Comparison of ENCODE assay signal across 18 cellular contexts in genomic region chr16:77683845-77684526, GRCh38. TPM values are rescaled to one million over a fixed set of nuclear protein-coding genes. Genes with fewer than 3 reads are reported as not detected.
DNase-seq lines count a peak whose midpoint lies in the region; ATAC-seq and TF ChIP-seq lines count a peak whose summit lies in the region.
"Had no signal": no experiment of that assay in that cellular context is flagged by ENCODE, and none has a peak within 500 bp of the region (broad histone marks: within the 10 kb centered on the region; RNA-seq: fewer than 3 reads in every experiment).

No MANE protein-coding gene starts in this region.

- H3K27ac ChIP-seq in mesenchymal stem cell (ENCODE audit: low read length, poor library complexity, severe bottlenecking), result no peak overlapping the region
- H3K27ac ChIP-seq: right atrium auricular region, SJSA1, tibial nerve had no signal

- no peak overlapping the region for H2BK5ac ChIP-seq in mesenchymal stem cell (ENCODE audit: low read depth, low read length, poor library complexity, severe bottlenecking)

- H3K4me2 ChIP-seq in mesenchymal stem cell (ENCODE audit: low read length, poor library complexity, severe bottlenecking), result no peak overlapping the region
- H3K4me2 ChIP-seq: GM23338 had no signal

- H4K91ac ChIP-seq in mesenchymal stem cell (ENCODE audit: low read length), result no peak overlapping the region

- H4K8ac ChIP-seq in mesenchymal stem cell (ENCODE audit: low read length), result no peak overlapping the region

- no peak for TF ChIP-seq CTCF in NB4 (IDR thresholded peaks at IDR 0.05; ENCODE audit: low read depth, low read length)

- no peak overlapping the region for H2AFZ ChIP-seq in mesenchymal stem cell (ENCODE audit: low read depth, low read length)
- H2AFZ ChIP-seq: GM23338 had no signal

- no peaks in the 10 kb centered on the region for H3K9me3 ChIP-seq in mesenchymal stem cell (ENCODE audit: control insufficient read depth, low read length)
- H3K9me3 ChIP-seq: right atrium auricular region, SJSA1, tibial nerve had no signal

- no peaks in the 10 kb centered on the region for H3K79me1 ChIP-seq in mesenchymal stem cell (replicated peaks; ENCODE audit: low read length, poor library complexity, severe bottlenecking)

- no peak overlapping the region for H3K23ac ChIP-seq in mesenchymal stem cell (ENCODE audit: low read length in 2 of 2)

- peaks cover 0 to 21% of the 10 kb centered on the region in 2 experiments for H3K27me3 ChIP-seq in mesenchymal stem cell (ENCODE audit: control insufficient read depth in 1 of 2, insufficient read depth in 1 of 2, low read length in 2 of 2)
- H3K27me3 ChIP-seq: right atrium auricular region, SJSA1, tibial nerve had no signal

- H3K9ac ChIP-seq in mesenchymal stem cell (ENCODE audit: low read length), result no peak overlapping the region

- H2BK120ac ChIP-seq in mesenchymal stem cell (ENCODE audit: low read depth, low read length), result no peak overlapping the region

- ATAC-seq in GM21528 (IDR thresholded peaks at IDR 0.05; ENCODE audit: low FRiP score, unreplicated experiment) (no peak), GM21360 (IDR thresholded peaks at IDR 0.05; ENCODE audit: unreplicated experiment) (no peak)
- ATAC-seq: activated CD8-positive, alpha-beta memory T cell treated with anti-CD3 and anti-CD28 coated beads, Interleukin-2, amount 10 ng/mL, durations not matched to agents 7 days and 5 days; GM23338; stimulated activated naive CD8-positive, alpha-beta T cell treated with anti-CD3 and anti-CD28 coated beads, Interleukin-15, amount 100 ng/mL, for 72 hours had no signal

- no peak overlapping the region for H2BK15ac ChIP-seq in mesenchymal stem cell (ENCODE audit: low read depth, poor library complexity, severe bottlenecking)

- no peak overlapping the region for H2AK5ac ChIP-seq in mesenchymal stem cell (ENCODE audit: low read length, severe bottlenecking)

- no peaks in the 10 kb centered on the region for H3K36me3 ChIP-seq in mesenchymal stem cell (ENCODE audit: control insufficient read depth in 1 of 2, insufficient read depth in 2 of 2, low read depth in 1 of 2, low read length in 2 of 2)
- H3K36me3 ChIP-seq: right atrium auricular region, SJSA1, tibial nerve had no signal

- H3K4me3 ChIP-seq in NB4 (ENCODE audit: low read depth, low read length) (no peak overlapping the region), mesenchymal stem cell (ENCODE audit: insufficient read depth in 1 of 2, low read depth in 1 of 2, low read length in 2 of 2) (no peak overlapping the region)
- H3K4me3 ChIP-seq: GM23338, right atrium auricular region, SJSA1, tibial nerve had no signal

- no peak overlapping the region for H3K18ac ChIP-seq in mesenchymal stem cell (ENCODE audit: low read depth in 1 of 2, low read length in 2 of 2)

- DNase-seq in DMS79 (lab: John Stamatoyannopoulos, UW) (peak; percentile 49), NB4 (ENCODE audit: low read depth) (peak; percentile 84), NCI-H748 treated with DMSO at 0.1 percent for 48 hours (lab: John Stamatoyannopoulos, UW) (peak; percentile 1), mesenchymal stem cell (peak; percentile 18), NCI-H526 treated with DMSO at 0.1 percent for 48 hours (lab: John Stamatoyannopoulos, UW) (no peak)
- DNase-seq: activated CD4-positive, alpha-beta T cell treated with anti-CD3 and anti-CD28 coated beads, Interleukin-2, amount 10 ng/mL, durations not matched to agents 7 days and 5 days; activated CD8-positive, alpha-beta memory T cell treated with anti-CD3 and anti-CD28 coated beads, Interleukin-2, amount 10 ng/mL, durations not matched to agents 7 days and 5 days; erythroblast; foreskin melanocyte; mammary epithelial cell; NCI-H446; stimulated activated naive CD8-positive, alpha-beta T cell treated with anti-CD3 and anti-CD28 coated beads, Interleukin-15, amount 100 ng/mL, for 72 hours had no signal

- no peak overlapping the region for H3K14ac ChIP-seq in mesenchymal stem cell (ENCODE audit: low read length in 2 of 2)

- no peak for TF ChIP-seq POLR2A in NB4 (IDR thresholded peaks at IDR 0.05; ENCODE audit: extremely low read depth, insufficient read length)

- WGBS in mesenchymal stem cell, result 67% methylated on average over 2 of the region's 6 CpGs

- H3K4ac ChIP-seq in mesenchymal stem cell (ENCODE audit: low read depth in 1 of 2, low read length in 2 of 2), result no peak overlapping the region

- H2BK12ac ChIP-seq in mesenchymal stem cell (ENCODE audit: low read length in 2 of 2), result no peak overlapping the region

- no peaks in the 10 kb centered on the region for H3K4me1 ChIP-seq in mesenchymal stem cell (ENCODE audit: control insufficient read depth, insufficient read depth, low read depth, low read length)
- H3K4me1 ChIP-seq: right atrium auricular region, SJSA1 had no signal

RNA-seq across cellular contexts. Expression of gene NUDT7, which starts 38.3 kb away (rescaled TPM):
- polyA plus RNA-seq in mesenchymal stem cell (2013, experiment 1 of 2), result 9.6 TPM
- polyA plus RNA-seq in mesenchymal stem cell (2013, experiment 2 of 2), result 9.8 TPM
